Comparison of ENCODE assay signal across 10 cellular contexts in genomic region chr2:12714391-12715221, GRCh38. TPM values are rescaled to one million over a fixed set of nuclear protein-coding genes. Genes with fewer than 3 reads are reported as not detected.
DNase-seq lines count a peak whose midpoint lies in the region; ATAC-seq, FAIRE-seq and TF ChIP-seq lines count a peak whose summit lies in the region.
"Had no signal": no experiment of that assay in that cellular context is flagged by ENCODE, and none has a peak within 500 bp of the region (broad histone marks: within the 10 kb centered on the region; RNA-seq: fewer than 3 reads in every experiment).

No MANE protein-coding gene starts in this region.

- H3K9ac ChIP-seq in endothelial cell of umbilical vein (replicated peaks; ENCODE audit: extremely low read depth, insufficient read depth, low read length): no peak overlapping the region
- no peak overlapping the region for H3K9ac ChIP-seq in parathyroid adenoma

- H3K9me3 Mint-ChIP-seq in CD4-positive, alpha-beta T cell: no peaks in the 10 kb centered on the region
- H3K9me3 Mint-ChIP-seq in HFFc6: no peaks in the 10 kb centered on the region

- H3K4me2 ChIP-seq in PC-9 (peak overlapping the region; percentile 81), endothelial cell of umbilical vein (ENCODE audit: insufficient read depth, low read length) (no peak overlapping the region), parathyroid adenoma (ENCODE audit: low read length) (peak overlapping the region; percentile 100)

- H3K79me2 ChIP-seq in PC-9 (ENCODE audit: low read depth) (peaks cover 37% of the 10 kb centered on the region), endothelial cell of umbilical vein (ENCODE audit: control insufficient read depth, insufficient read depth, low read length) (no peaks in the 10 kb centered on the region), parathyroid adenoma (peaks cover 3% of the 10 kb centered on the region)

- H3K36me3 Mint-ChIP-seq in CD4-positive, alpha-beta T cell (ENCODE audit: low read depth): peaks cover 32% of the 10 kb centered on the region
- peaks cover 15% of the 10 kb centered on the region for H3K36me3 Mint-ChIP-seq in HFFc6 (ENCODE audit: low read depth)

- H3K27me3 ChIP-seq in CD4-positive, alpha-beta T cell (ENCODE audit: control insufficient read depth, insufficient read depth, low read length): no peaks in the 10 kb centered on the region
- no peaks in the 10 kb centered on the region for H3K27me3 ChIP-seq in PC-9 (ENCODE audit: insufficient read depth, low read depth)
- no peaks in the 10 kb centered on the region for H3K27me3 ChIP-seq in endothelial cell of umbilical vein (ENCODE audit: control insufficient read depth in 2 of 2, insufficient read depth in 2 of 2, low read length in 2 of 2)
- H3K27me3 ChIP-seq in parathyroid adenoma (ENCODE audit: control insufficient read depth, insufficient read depth, low read length): no peaks in the 10 kb centered on the region

- CTCF ChIA-PET in CD4-positive, alpha-beta T cell (lab: Charles Lee): interaction anchor here (1.4 to 3.2 kb wide), 4 partner anchors 13 to 299 kb away, joined by 5 to 26 read pairs (median 12); no protein-coding TSS in a partner anchor
- CTCF ChIA-PET in PC-9 (lab: Charles Lee): interaction anchor here (0.7 to 3.5 kb wide), 5 partner anchors 83 to 885 kb away, joined by 3 to 19 read pairs (median 8); no protein-coding TSS in a partner anchor
- CTCF ChIA-PET in endothelial cell of umbilical vein (lab: Charles Lee): interaction anchor here (0.6 to 4.2 kb wide), 25 partner anchors 13 to 885 kb away, joined by 3 to 172 read pairs (median 10); no protein-coding TSS in a partner anchor
- CTCF ChIA-PET in GM10248 (lab: Yijun Ruan, JAX): interaction anchor here (0.7 to 3.2 kb wide), 4 partner anchors 13 to 1022 kb away, joined by 4 to 10 read pairs (median 6); no protein-coding TSS in a partner anchor

- TF ChIP-seq POLR2A in endothelial cell of umbilical vein (IDR thresholded peaks at IDR 0.05; ENCODE audit: low read depth, low read length): no peak

- ATAC-seq in CD4-positive, alpha-beta T cell (ENCODE audit: poor library complexity): no peak
- no peak for ATAC-seq in GM18511 (IDR thresholded peaks at IDR 0.05; ENCODE audit: unreplicated experiment)

- H3K4me1 ChIP-seq in PC-9 (replicated peaks; ENCODE audit: insufficient read depth) (peaks cover 39% of the 10 kb centered on the region), endothelial cell of umbilical vein (ENCODE audit: control insufficient read depth, extremely low read depth, insufficient read depth, low read length) (peaks cover 30% of the 10 kb centered on the region), parathyroid adenoma (peaks cover 14% of the 10 kb centered on the region)

- H3K4me1 Mint-ChIP-seq in CD4-positive, alpha-beta T cell (ENCODE audit: low read depth): peaks cover 53% of the 10 kb centered on the region
- peaks cover 37% of the 10 kb centered on the region for H3K4me1 Mint-ChIP-seq in HFFc6 (ENCODE audit: low read depth)

- POLR2A ChIA-PET in CD4-positive, alpha-beta T cell (lab: Charles Lee): interaction anchor here (1.3 to 4.2 kb wide), 7 partner anchors 9 to 770 kb away, joined by 3 to 73 read pairs (median 14); no protein-coding TSS in a partner anchor
- POLR2A ChIA-PET in PC-9 (lab: Charles Lee; ENCODE audit: unreplicated experiment): interaction anchor here (0.6 kb wide), 2 partner anchors 12 to 885 kb away, joined by 3 to 6 read pairs; no protein-coding TSS in a partner anchor
- POLR2A ChIA-PET in endothelial cell of umbilical vein (lab: Charles Lee): no interaction called here
- POLR2A ChIA-PET in GM10248 (lab: Yijun Ruan, JAX): no interaction called here

- peaks cover 39% of the 10 kb centered on the region for H3F3A ChIP-seq in PC-9 (ENCODE audit: insufficient read depth, low read depth)

- H4K20me1 ChIP-seq in PC-9 (ENCODE audit: insufficient read depth): no peaks in the 10 kb centered on the region; the same call in 1 of the 2 replicates
- no peaks in the 10 kb centered on the region for H4K20me1 ChIP-seq in endothelial cell of umbilical vein (replicated peaks; ENCODE audit: control insufficient read depth, extremely low read depth, insufficient read depth, low read length)

- no TSS peak for BruUV-seq in PC-9 (replicated peaks; lab: Mats Ljungman, UMichigan)
- no TSS peak for BruUV-seq in endothelial cell of umbilical vein (replicated peaks; lab: Mats Ljungman, UMichigan)

- H3K36me3 ChIP-seq in PC-9 (ENCODE audit: low read depth): no peaks in the 10 kb centered on the region
- no peaks in the 10 kb centered on the region for H3K36me3 ChIP-seq in endothelial cell of umbilical vein (ENCODE audit: control insufficient read depth in 2 of 2, extremely low read depth in 1 of 2, insufficient read depth in 2 of 2, low read length in 2 of 2)
- no peaks in the 10 kb centered on the region for H3K36me3 ChIP-seq in parathyroid adenoma (ENCODE audit: control insufficient read depth, insufficient read depth, low read length)

- TF ChIP-seq CTCF in CD4-positive, alpha-beta T cell (IDR thresholded peaks at IDR 0.05): no peak
- no peak for TF ChIP-seq CTCF in PC-9 (conservative IDR thresholded peaks at IDR 0.05)
- no peak for TF ChIP-seq CTCF in endothelial cell of umbilical vein (IDR thresholded peaks at IDR 0.05; ENCODE audit: extremely low read depth in 1 of 2, insufficient read depth in 1 of 2, low read depth in 1 of 2, low read length in 2 of 2)
- TF ChIP-seq CTCF in parathyroid adenoma (IDR thresholded peaks at IDR 0.05): no peak
- TF ChIP-seq CTCF in GM10248 (IDR thresholded peaks at IDR 0.05; ENCODE audit: control extremely low read depth, extremely low read depth, low read depth, missing control alignments): no peak
- no peak for TF ChIP-seq CTCF in HFFc6 (IDR thresholded peaks at IDR 0.05)

- dilution Hi-C loops in endothelial cell of umbilical vein (cut with MboI; ENCODE audit: extremely low pct_ligation_motif_present, low sequenced_read_pairs): loop anchor here (25.0 kb wide), 1 partner anchor 152 kb away; no protein-coding TSS in a partner anchor

- H3K4me3 ChIP-seq in PC-9 (peak overlapping the region; percentile 96; the same call in 1 of the 2 replicates), endothelial cell of umbilical vein (replicated peaks in 1 of 3; ENCODE audit: insufficient read depth in 1 of 3, low read depth in 1 of 3, low read length in 3 of 3) (no peak overlapping the region), parathyroid adenoma (ENCODE audit: low read depth, low read length) (peak overlapping the region; percentile 95)

- H3K27me3 Mint-ChIP-seq in CD4-positive, alpha-beta T cell: no peaks in the 10 kb centered on the region
- H3K27me3 Mint-ChIP-seq in HFFc6 (ENCODE audit: insufficient read depth): peaks cover 3% of the 10 kb centered on the region; the same call in 1 of the 2 replicates

- H3K27ac ChIP-seq in CD4-positive, alpha-beta T cell (ENCODE audit: low read depth, low read length): no peak overlapping the region
- H3K27ac ChIP-seq in PC-9 (peak overlapping the region; percentile 94), endothelial cell of umbilical vein (ENCODE audit: insufficient read depth, low read depth, low read length) (peak overlapping the region; percentile 48), parathyroid adenoma (peak overlapping the region; percentile 93)

- FAIRE-seq in endothelial cell of umbilical vein (lab: Jason Lieb, UNC): peak; percentile 40
- FAIRE-seq: G401.6 had no signal

- peak overlapping the region; percentile 93 for H3K27ac Mint-ChIP-seq in CD4-positive, alpha-beta T cell
- no peak overlapping the region; the same call in 1 of the 2 replicates for H3K27ac Mint-ChIP-seq in HFFc6

- H2AFZ ChIP-seq in PC-9 (peak overlapping the region; percentile 25; the same call in 1 of the 2 replicates), endothelial cell of umbilical vein (ENCODE audit: low read depth, low read length) (no peak overlapping the region), parathyroid adenoma (peak overlapping the region; percentile 93)

- H3K4me3 Mint-ChIP-seq in CD4-positive, alpha-beta T cell: peak overlapping the region; percentile 100
- no peak overlapping the region for H3K4me3 Mint-ChIP-seq in HFFc6

- no peaks in the 10 kb centered on the region for H3K9me1 ChIP-seq in endothelial cell of umbilical vein (replicated peaks; ENCODE audit: control insufficient read depth, extremely low read depth, insufficient read depth, low read length)

- intact Hi-C loops in CD4-positive, alpha-beta T cell (cut with DNase I, micrococcal nuclease): loop anchor here (5.0 to 10.0 kb wide), 7 partner anchors 143 to 760 kb away; no protein-coding TSS in a partner anchor
- intact Hi-C loops in PC-9 (cut with micrococcal nuclease; ENCODE audit: unreplicated experiment): loop anchor here (1.0 to 10.0 kb wide), 7 partner anchors 40 to 1020 kb away; no protein-coding TSS in a partner anchor
- intact Hi-C loops in endothelial cell of umbilical vein (cut with micrococcal nuclease): loop anchor here (1.0 to 5.0 kb wide), 7 partner anchors 11 to 707 kb away; no protein-coding TSS in a partner anchor

- no peak for DNase-seq in CD4-positive, alpha-beta T cell
- peak; percentile 31 to 87 for DNase-seq in PC-9
- DNase-seq in endothelial cell of umbilical vein (ENCODE audit: low read depth, low spot score): peak; percentile 67
- no peak for DNase-seq in activated CD8-positive, alpha-beta memory T cell treated with anti-CD3 and anti-CD28 coated beads for 24 hours
- DNase-seq in GM10248 (ENCODE audit: extremely low spot score): no peak
- no peak for DNase-seq in HFFc6
- DNase-seq: central memory CD4-positive, alpha-beta T cell had no signal

- H3K9me2 ChIP-seq in PC-9 (ENCODE audit: insufficient read depth): no peaks in the 10 kb centered on the region

- H3K9me3 ChIP-seq in CD4-positive, alpha-beta T cell (ENCODE audit: control insufficient read depth, low read length): no peaks in the 10 kb centered on the region
- H3K9me3 ChIP-seq in PC-9 (ENCODE audit: insufficient read depth, low read depth) (no peaks in the 10 kb centered on the region), endothelial cell of umbilical vein (replicated peaks; ENCODE audit: control insufficient read depth, insufficient read depth, low read length) (no peaks in the 10 kb centered on the region), parathyroid adenoma (ENCODE audit: control insufficient read depth, low read length) (no peaks in the 10 kb centered on the region)

RNA-seq across cellular contexts. Expression of gene TRIB2, which starts 2.1 kb away (rescaled TPM):
- total RNA-seq in CD4-positive, alpha-beta T cell: 100 to 1,000 TPM in 1 of 2 experiments, 10 to 100 TPM in 1; 91.3 to 102 TPM
- total RNA-seq in PC-9 (2021): 18.9 and 20.2 TPM in 2 replicates
- 17.6 and 20.5 TPM in 2 replicates for total RNA-seq in endothelial cell of umbilical vein
- polyA plus RNA-seq in endothelial cell of umbilical vein: 12.7 and 15.8 TPM in 2 replicates
- polyA plus RNA-seq in endothelial cell of umbilical vein (2011; cell fraction: cytosol; rRNA removed): 11.8 and 12.3 TPM in 2 replicates
- 26.8 and 40.7 TPM in 2 replicates for polyA plus RNA-seq in endothelial cell of umbilical vein (2011; cell fraction: nucleus; rRNA removed)
- polyA plus RNA-seq in endothelial cell of umbilical vein (2012): 22.9 and 24.9 TPM in 2 replicates
- 24.2 and 31.0 TPM in 2 replicates for polyA minus RNA-seq in endothelial cell of umbilical vein
- polyA minus RNA-seq in endothelial cell of umbilical vein (2011; cell fraction: cytosol; rRNA and poly(A)+ RNA removed): not detected
- 20.3 and 33.3 TPM in 2 replicates for polyA minus RNA-seq in endothelial cell of umbilical vein (2011; cell fraction: nucleus; rRNA and poly(A)+ RNA removed)
- total RNA-seq in HFFc6 (2021; fragmentation: NEBNext Ultra II Directional; extraction: Animal tissue kit (Norgen Biotek cat#: 25700)): 10 to 100 TPM; 13.6 to 22.9 (median 16.8) TPM

Comparison
In these comparisons a context has a peak if more than half of its experiments do, and no peak if none do; other contexts are left out.
1. DNase-seq: peak in PC-9 (2 of 2) and endothelial cell of umbilical vein (single experiment); none in CD4-positive, alpha-beta T cell (0 of 10), activated CD8-positive, alpha-beta memory T cell treated with anti-CD3 and anti-CD28 coated beads for 24 hours (single experiment), GM10248 (single experiment) and HFFc6 (single experiment).
2. H3K4me3 ChIP-seq: peak in PC-9 (single experiment) and parathyroid adenoma (single experiment); none in endothelial cell of umbilical vein (0 of 3).
3. POLR2A ChIA-PET loops: an anchor here in CD4-positive, alpha-beta T cell (1.3 to 4.2 kb wide) and PC-9 (0.6 kb wide); none called in endothelial cell of umbilical vein and GM10248.